In genomic region chr22:32106930-32107329, GRCh38 we compare ENCODE assay signal across 14 cellular contexts. TPM values are rescaled to one million over a fixed set of nuclear protein-coding genes. Genes with fewer than 3 reads are reported as not detected.
DNase-seq lines count a peak whose midpoint lies in the region; ATAC-seq, FAIRE-seq and TF ChIP-seq lines count a peak whose summit lies in the region.
"Had no signal": no experiment of that assay in that cellular context is flagged by ENCODE, and none has a peak within 500 bp of the region (broad histone marks: within the 10 kb centered on the region; RNA-seq: fewer than 3 reads in every experiment).

No MANE protein-coding gene starts in this region.

- no peak overlapping the region for H3K27ac Mint-ChIP-seq in activated CD8-positive, alpha-beta T cell treated with anti-CD3 and anti-CD28 coated beads, Interleukin-2, amount 10 ng/mL, durations not matched to agents 7 days and 5 days
- H3K27ac Mint-ChIP-seq in activated T-helper 1 cell treated with anti-CD3 and anti-CD28 coated beads, Interleukin-12 subunit alpha, Interleukin-12 subunit beta, Interleukin-2, Interleukin-4 antibody, amounts not matched to agents 30 ng/mL and 10 ng/mL and 1 ng/mL, durations not matched to agents 14 hours and 24 hours and 36 hours: no peak overlapping the region

- H3K79me2 ChIP-seq in keratinocyte (ENCODE audit: control insufficient read depth, insufficient read depth, low read length): no peaks in the 10 kb centered on the region

- H3K4me2 ChIP-seq in keratinocyte (ENCODE audit: control insufficient read depth, extremely low read depth, insufficient read depth, low read depth, low read length): no peak overlapping the region

- no peaks in the 10 kb centered on the region for H3K27me3 ChIP-seq in keratinocyte (ENCODE audit: control insufficient read depth, extremely low read depth, insufficient read depth, low read length)

- POLR2A ChIA-PET in activated CD8-positive, alpha-beta T cell treated with anti-CD3 and anti-CD28 coated beads, Interleukin-2, amount 10 ng/mL, durations not matched to agents 7 days and 5 days (lab: Charles Lee): no interaction called here

- no peak for ATAC-seq in activated CD8-positive, alpha-beta T cell treated with anti-CD3 and anti-CD28 coated beads, Interleukin-2, amount 10 ng/mL, durations not matched to agents 7 days and 5 days
- ATAC-seq in GM19324 (IDR thresholded peaks at IDR 0.05; ENCODE audit: low FRiP score, unreplicated experiment): no peak

- no peaks in the 10 kb centered on the region for H3K9me3 Mint-ChIP-seq in activated CD8-positive, alpha-beta T cell treated with anti-CD3 and anti-CD28 coated beads, Interleukin-2, amount 10 ng/mL, durations not matched to agents 7 days and 5 days (ENCODE audit: insufficient read depth)
- no peaks in the 10 kb centered on the region for H3K9me3 Mint-ChIP-seq in activated T-helper 1 cell treated with anti-CD3 and anti-CD28 coated beads, Interleukin-12 subunit alpha, Interleukin-12 subunit beta, Interleukin-2, Interleukin-4 antibody, amounts not matched to agents 30 ng/mL and 10 ng/mL and 1 ng/mL, durations not matched to agents 14 hours and 24 hours and 36 hours

- no peaks in the 10 kb centered on the region for H4K20me1 ChIP-seq in keratinocyte (ENCODE audit: control insufficient read depth, extremely low read depth, insufficient read depth, low read length)

- no peak overlapping the region for H3K4me3 Mint-ChIP-seq in activated CD8-positive, alpha-beta T cell treated with anti-CD3 and anti-CD28 coated beads, Interleukin-2, amount 10 ng/mL, durations not matched to agents 7 days and 5 days
- H3K4me3 Mint-ChIP-seq in activated T-helper 1 cell treated with anti-CD3 and anti-CD28 coated beads, Interleukin-12 subunit alpha, Interleukin-12 subunit beta, Interleukin-2, Interleukin-4 antibody, amounts not matched to agents 30 ng/mL and 10 ng/mL and 1 ng/mL, durations not matched to agents 14 hours and 24 hours and 36 hours: no peak overlapping the region

- H3K9me1 ChIP-seq in keratinocyte (ENCODE audit: control insufficient read depth, extremely low read depth, insufficient read depth, low read length): no peaks in the 10 kb centered on the region

- dilution Hi-C loops in keratinocyte (cut with MboI; ENCODE audit: extremely low pct_ligation_motif_present, low sequenced_read_pairs): no loop called here

- H3K36me3 Mint-ChIP-seq in activated CD8-positive, alpha-beta T cell treated with anti-CD3 and anti-CD28 coated beads, Interleukin-2, amount 10 ng/mL, durations not matched to agents 7 days and 5 days (ENCODE audit: low read depth): no peaks in the 10 kb centered on the region
- no peaks in the 10 kb centered on the region for H3K36me3 Mint-ChIP-seq in activated T-helper 1 cell treated with anti-CD3 and anti-CD28 coated beads, Interleukin-12 subunit alpha, Interleukin-12 subunit beta, Interleukin-2, Interleukin-4 antibody, amounts not matched to agents 30 ng/mL and 10 ng/mL and 1 ng/mL, durations not matched to agents 14 hours and 24 hours and 36 hours (ENCODE audit: low read depth)

- TF ChIP-seq CTCF in keratinocyte (optimal IDR thresholded peaks at IDR 0.05 in 1 of 3, IDR thresholded peaks at IDR 0.05 in 1 of 3, conservative IDR thresholded peaks at IDR 0.05 in 1 of 3; ENCODE audit: extremely low read depth in 1 of 3, insufficient read depth in 2 of 3, low read length in 3 of 3): no peak

- CTCF ChIA-PET in activated CD8-positive, alpha-beta T cell treated with anti-CD3 and anti-CD28 coated beads, Interleukin-2, amount 10 ng/mL, durations not matched to agents 7 days and 5 days (lab: Charles Lee): no interaction called here

- no peak overlapping the region for H3K27ac ChIP-seq in keratinocyte (ENCODE audit: control insufficient read depth, insufficient read depth, low read length)

- intact Hi-C loops in activated T-helper 1 cell treated with anti-CD3 and anti-CD28 coated beads, Interleukin-12 subunit alpha, Interleukin-12 subunit beta, Interleukin-2, Interleukin-4 antibody, amounts not matched to agents 30 ng/mL and 10 ng/mL and 1 ng/mL, durations not matched to agents 14 hours and 24 hours and 36 hours (cut with micrococcal nuclease): no loop called here

- H3K36me3 ChIP-seq in keratinocyte (ENCODE audit: control insufficient read depth in 2 of 2, extremely low read depth in 1 of 2, insufficient read depth in 2 of 2, low read length in 2 of 2): no peaks in the 10 kb centered on the region

- no peak overlapping the region for H3K9ac ChIP-seq in keratinocyte (ENCODE audit: control insufficient read depth, extremely low read depth, insufficient read depth, low read length)

- peak; percentile 42 for DNase-seq in ELF-1 (ENCODE audit: low read depth, low spot score)
- peak; percentile 47 for DNase-seq in KBM-7
- DNase-seq in activated CD8-positive, alpha-beta T cell treated with anti-CD3 and anti-CD28 coated beads, Interleukin-2, amount 10 ng/mL, durations not matched to agents 7 days and 5 days: peak; percentile 41
- no peak for DNase-seq in keratinocyte (ENCODE audit: low read depth, low spot score)
- no peak for DNase-seq in activated T-helper 1 cell treated with anti-CD3 and anti-CD28 coated beads, Interleukin-12 subunit alpha, Interleukin-12 subunit beta, Interleukin-2, Interleukin-4 antibody, amounts not matched to agents 30 ng/mL and 10 ng/mL and 1 ng/mL, durations not matched to agents 14 hours and 24 hours and 36 hours (ENCODE audit: low spot score)
- DNase-seq in activated CD4-positive, CD25-positive, alpha-beta regulatory T cell (lab: John Stamatoyannopoulos, UW): no peak
- no peak for DNase-seq in epidermal melanocyte (ENCODE audit: insufficient read length, low spot score)
- DNase-seq: HCEC 1CT, NCI-H446 had no signal

- H2AFZ ChIP-seq in keratinocyte (ENCODE audit: control insufficient read depth, low read length): no peak overlapping the region

- no peak overlapping the region for H3K4me3 ChIP-seq in keratinocyte (ENCODE audit: control insufficient read depth in 2 of 3, extremely low read depth in 1 of 3, insufficient read depth in 2 of 3, low read depth in 1 of 3, low read length in 3 of 3)

- in situ Hi-C loops in KBM-7 (cut with MboI; ENCODE audit: low pct_unique_long_range_greater_than_20kb, low sequenced_read_pairs): no loop called here

- H3K27me3 Mint-ChIP-seq in activated CD8-positive, alpha-beta T cell treated with anti-CD3 and anti-CD28 coated beads, Interleukin-2, amount 10 ng/mL, durations not matched to agents 7 days and 5 days (ENCODE audit: low read depth): peaks cover 30% of the 10 kb centered on the region
- peaks cover 18% of the 10 kb centered on the region for H3K27me3 Mint-ChIP-seq in activated T-helper 1 cell treated with anti-CD3 and anti-CD28 coated beads, Interleukin-12 subunit alpha, Interleukin-12 subunit beta, Interleukin-2, Interleukin-4 antibody, amounts not matched to agents 30 ng/mL and 10 ng/mL and 1 ng/mL, durations not matched to agents 14 hours and 24 hours and 36 hours (ENCODE audit: insufficient read depth)

- no peaks in the 10 kb centered on the region for H3K4me1 Mint-ChIP-seq in activated CD8-positive, alpha-beta T cell treated with anti-CD3 and anti-CD28 coated beads, Interleukin-2, amount 10 ng/mL, durations not matched to agents 7 days and 5 days (ENCODE audit: low read depth)
- H3K4me1 Mint-ChIP-seq in activated T-helper 1 cell treated with anti-CD3 and anti-CD28 coated beads, Interleukin-12 subunit alpha, Interleukin-12 subunit beta, Interleukin-2, Interleukin-4 antibody, amounts not matched to agents 30 ng/mL and 10 ng/mL and 1 ng/mL, durations not matched to agents 14 hours and 24 hours and 36 hours (ENCODE audit: low read depth): no peaks in the 10 kb centered on the region

- H3K9me3 ChIP-seq in keratinocyte (ENCODE audit: control insufficient read depth, low read depth, low read length): no peaks in the 10 kb centered on the region

- no peaks in the 10 kb centered on the region for H3K4me1 ChIP-seq in keratinocyte (ENCODE audit: control insufficient read depth, extremely low read depth, insufficient read depth, low read length)

- peak; percentile 71 for FAIRE-seq in keratinocyte (lab: Jason Lieb, UNC)
- FAIRE-seq: endometrium had no signal

RNA-seq across cellular contexts. Expression of gene C22orf42, which starts 52.2 kb away (rescaled TPM):
- total RNA-seq in activated CD8-positive, alpha-beta T cell treated with anti-CD3 and anti-CD28 coated beads, Interleukin-2, amount 10 ng/mL, durations not matched to agents 7 days and 5 days: not detected
- not detected in 3 replicates for polyA plus RNA-seq in keratinocyte
- polyA plus RNA-seq in keratinocyte (2011; ENCODE audit: low read depth): not detected
- not detected in 2 replicates for polyA plus RNA-seq in keratinocyte (2011; cell fraction: cytosol; rRNA removed)
- polyA plus RNA-seq in keratinocyte (2011; cell fraction: nucleus; rRNA removed): not detected in 2 replicates
- not detected in 2 replicates for polyA plus RNA-seq in keratinocyte (2012; ENCODE audit: low replicate concordance)
- polyA minus RNA-seq in keratinocyte: not detected in 3 replicates
- polyA minus RNA-seq in keratinocyte (2011; cell fraction: cytosol; rRNA and poly(A)+ RNA removed): not detected
- polyA minus RNA-seq in keratinocyte (2011; cell fraction: nucleus; rRNA and poly(A)+ RNA removed): not detected in 2 replicates
- total RNA-seq in activated T-helper 1 cell treated with anti-CD3 and anti-CD28 coated beads, Interleukin-12 subunit alpha, Interleukin-12 subunit beta, Interleukin-2, Interleukin-4 antibody, amounts not matched to agents 30 ng/mL and 10 ng/mL and 1 ng/mL, durations not matched to agents 14 hours and 24 hours and 36 hours: not detected in 2 replicates
- total RNA-seq: lower leg skin; pulmonary artery endothelial cell; T-helper 1 cell treated with Interleukin-12 subunit alpha and Interleukin-12 subunit beta and Interleukin-4 antibody, amounts not matched to agents 30 ng/mL and 1 ng/mL, for 36 hours had no signal

Comparison
In these comparisons a context has a peak if more than half of its experiments do, and no peak if none do; other contexts are left out.
1. DNase-seq: peak in ELF-1 (single experiment), KBM-7 (single experiment) and activated CD8-positive, alpha-beta T cell treated with anti-CD3 and anti-CD28 coated beads, Interleukin-2, amount 10 ng/mL, durations not matched to agents 7 days and 5 days (single experiment); none in keratinocyte (single experiment), activated T-helper 1 cell treated with anti-CD3 and anti-CD28 coated beads, Interleukin-12 subunit alpha, Interleukin-12 subunit beta, Interleukin-2, Interleukin-4 antibody, amounts not matched to agents 30 ng/mL and 10 ng/mL and 1 ng/mL, durations not matched to agents 14 hours and 24 hours and 36 hours (single experiment), activated CD4-positive, CD25-positive, alpha-beta regulatory T cell (0 of 4) and epidermal melanocyte (single experiment).